8 cellular contexts compared by ENCODE assay signal in genomic region chr6:13302291-13302690, GRCh38. TPM values are rescaled to one million over a fixed set of nuclear protein-coding genes. Genes with fewer than 3 reads are reported as not detected.
DNase-seq lines count a peak whose midpoint lies in the region; ATAC-seq and TF ChIP-seq lines count a peak whose summit lies in the region.

No MANE protein-coding gene starts in this region.

- H3K4me3 Mint-ChIP-seq in T-helper 17 cell (no peak overlapping the region), neural crest cell (no peak overlapping the region)

- H3K36me3 Mint-ChIP-seq in T-helper 17 cell (ENCODE audit: low read depth) (peaks cover 10% of the 10 kb centered on the region), neural crest cell (ENCODE audit: low read depth) (peaks cover 23% of the 10 kb centered on the region)

- H3K27ac Mint-ChIP-seq in T-helper 17 cell = peak overlapping the region; percentile 97
- peak overlapping the region; percentile 96 for H3K27ac Mint-ChIP-seq in neural crest cell (ENCODE audit: unreplicated experiment)

- H3K4me3 ChIP-seq in ACC112 (ENCODE audit: low read depth, low read length) (no peak overlapping the region), esophagus squamous epithelium (no peak overlapping the region)

- H3K36me3 ChIP-seq in ACC112 (ENCODE audit: insufficient read depth, low read length) = peaks cover 17% of the 10 kb centered on the region
- H3K36me3 ChIP-seq in esophagus squamous epithelium = peaks cover 0 to 78% (median 0%) of the 10 kb centered on the region in 3 donors

- H3K27me3 Mint-ChIP-seq in T-helper 17 cell (no peaks in the 10 kb centered on the region), neural crest cell (ENCODE audit: low read depth) (no peaks in the 10 kb centered on the region)

- TF ChIP-seq POLR2A in esophagus squamous epithelium (IDR thresholded peaks at IDR 0.05) = no peak

- no peaks in the 10 kb centered on the region for H3K9me3 ChIP-seq in T-helper 17 cell (ENCODE audit: control insufficient read depth, low read length, poor library complexity, severe bottlenecking)
- no peaks in the 10 kb centered on the region for H3K9me3 ChIP-seq in esophagus squamous epithelium

- 49 to 76% methylated on average over 2 to 7 of the region's 7 CpGs for WGBS in esophagus squamous epithelium, 2 donors

- peaks cover 6% of the 10 kb centered on the region for H3K79me2 ChIP-seq in ACC112 (ENCODE audit: control insufficient read depth, insufficient read depth, low read length, unreplicated experiment)

- H3K27ac ChIP-seq in ACC112 (ENCODE audit: low read depth, low read length) (peak overlapping the region; percentile 93), esophagus squamous epithelium (peak overlapping the region; percentile 50 to 85 (median 78))

- H3K4me1 Mint-ChIP-seq in T-helper 17 cell (peaks cover 17% of the 10 kb centered on the region), neural crest cell (peaks cover 15% of the 10 kb centered on the region)

- no peak overlapping the region for H2AFZ ChIP-seq in ACC112 (ENCODE audit: low read length, unreplicated experiment)

- intact Hi-C loops in esophagus squamous epithelium (cut with DNase I) = no loop called here
- intact Hi-C loops in left colon (cut with DNase I, micrococcal nuclease) = no loop called here

- no peak for DNase-seq in T-helper 17 cell
- DNase-seq in esophagus squamous epithelium (lab: John Stamatoyannopoulos, UW) = no peak
- no peak for DNase-seq in neural crest cell (ENCODE audit: low read depth, low spot score)
- DNase-seq in left lobe of liver (ENCODE audit: low spot score) = no peak
- DNase-seq in glomerular visceral epithelial cell (ENCODE audit: extremely low spot score) = no peak
- DNase-seq in T-helper 2 cell = no peak
- DNase-seq in left colon = no peak

- TF ChIP-seq CTCF in esophagus squamous epithelium (IDR thresholded peaks at IDR 0.05) (no peak), neural crest cell (conservative IDR thresholded peaks at IDR 0.05) (no peak)

- ATAC-seq in T-helper 17 cell (no peak), left lobe of liver (no peak), left colon (no peak)

- H3K27me3 ChIP-seq in ACC112 (ENCODE audit: insufficient read depth, low read length) (no peaks in the 10 kb centered on the region), esophagus squamous epithelium (no peaks in the 10 kb centered on the region)

- no peaks in the 10 kb centered on the region for H3K9me3 Mint-ChIP-seq in neural crest cell

- H3K4me1 ChIP-seq in ACC112 (ENCODE audit: control insufficient read depth, insufficient read depth, low read length, unreplicated experiment) (peaks cover 32% of the 10 kb centered on the region), esophagus squamous epithelium (peaks cover 10 to 37% (median 16%) of the 10 kb centered on the region in 3 donors)

RNA-seq across cellular contexts. Expression of gene TBC1D7, which starts 26.0 kb away (rescaled TPM):
- 10 to 100 TPM in 1 of 2 donors, 1 to 10 TPM in 1; 9.1 to 12.4 TPM for total RNA-seq in T-helper 17 cell
- 10 to 100 TPM in 3 of 4 donors, 1 to 10 TPM in 1; 8.2 to 13.5 (median 12.6) TPM for total RNA-seq in esophagus squamous epithelium
- total RNA-seq in neural crest cell = 35.4 TPM in 2 replicates
- total RNA-seq in left lobe of liver = 10.4 TPM
- total RNA-seq in left colon = 10 to 100 TPM; 20.9 to 22.1 TPM
